28 cellular contexts compared by ENCODE assay signal in the genomic region with DNA sequence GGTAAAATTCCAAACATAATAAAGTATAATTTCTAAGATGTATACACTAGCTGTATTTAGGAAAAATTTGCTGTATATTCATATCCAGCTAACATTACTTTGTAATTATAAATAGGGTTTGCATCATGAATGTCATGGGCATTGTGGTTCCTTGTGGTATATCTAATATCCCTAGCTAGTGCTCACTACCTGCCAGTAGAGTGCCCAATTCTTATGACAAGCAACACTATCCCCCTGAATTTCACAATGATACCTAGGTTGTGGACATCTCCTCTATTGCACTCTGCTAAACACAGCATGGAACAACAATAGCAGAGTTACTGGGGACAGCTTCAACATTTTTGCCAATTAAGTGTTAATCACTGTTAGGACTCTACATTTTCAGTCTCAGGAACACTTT.
"Had no signal": no experiment of that assay in that cellular context is flagged by ENCODE, and none has a peak within 500 bp of the region (broad histone marks: within the 10 kb centered on the region; RNA-seq: fewer than 3 reads in every experiment).

No MANE protein-coding gene starts in this region.

- H3K27me3 Mint-ChIP-seq: activated CD4-positive, alpha-beta memory T cell treated with anti-CD3 and anti-CD28 coated beads, Interleukin-2, amount 10 ng/mL, durations not matched to agents 7 days and 5 days; activated CD8-positive, alpha-beta memory T cell treated with anti-CD3 and anti-CD28 coated beads, Interleukin-2, amount 10 ng/mL, durations not matched to agents 7 days and 5 days; activated naive CD4-positive, alpha-beta T cell treated with anti-CD3 and anti-CD28 coated beads, Interleukin-2, amount 10 ng/mL, durations not matched to agents 7 days and 5 days; activated naive CD8-positive, alpha-beta T cell; activated naive CD8-positive, alpha-beta T cell treated with anti-CD3 and anti-CD28 coated beads, Interleukin-2, amount 50 U/mL, for 24 hours; brain had no signal

- DNase-seq: activated CD4-positive, alpha-beta memory T cell treated with anti-CD3 and anti-CD28 coated beads, Interleukin-2, amount 10 ng/mL, durations not matched to agents 7 days and 5 days; activated CD4-positive, alpha-beta T cell treated with anti-CD3 and anti-CD28 coated beads for 4 hours; activated CD8-positive, alpha-beta memory T cell treated with anti-CD3 and anti-CD28 coated beads for 24 hours; activated CD8-positive, alpha-beta memory T cell treated with anti-CD3 and anti-CD28 coated beads, Interleukin-2, amount 10 ng/mL, durations not matched to agents 7 days and 5 days; activated CD8-positive, alpha-beta memory T cell treated with anti-CD3 and anti-CD28 coated beads, Interleukin-2, amount 50 U/mL, for 48 hours; activated effector memory CD4-positive, alpha-beta T cell treated with Interleukin-2 at 50 U/mL for 16 hours; activated naive CD4-positive, alpha-beta T cell treated with anti-CD3 and anti-CD28 coated beads, Interleukin-2, amount 10 ng/mL, durations not matched to agents 7 days and 5 days; activated naive CD8-positive, alpha-beta T cell treated with anti-CD3 and anti-CD28 coated beads, Interleukin-2, amount 50 U/mL, for 24 hours; activated T-cell treated with anti-CD3 and anti-CD28 coated beads, Interleukin-2, amount 50 U/mL, for 48 hours; anterior cingulate cortex; caudate nucleus; cerebellar nuclear complex; NCI-H1105; NCI-H1417 treated with DMSO at 0.1 percent for 48 hours; NCI-H187 treated with DMSO at 0.1 percent for 48 hours; NCI-H2081 treated with DMSO at 0.1 percent for 48 hours; NCI-H226; NCI-H524 treated with DMSO at 0.1 percent for 48 hours; SHP77 treated with DMSO at 0.1 percent for 48 hours; SK-N-SH had no signal

- ATAC-seq: activated CD4-positive, CD25-positive, alpha-beta regulatory T cell treated with anti-CD3 and anti-CD28 coated beads, Interleukin-2, amount 50 U/mL, for 24 hours; activated CD8-positive, alpha-beta memory T cell treated with anti-CD3 and anti-CD28 coated beads, Interleukin-2, amount 10 ng/mL, durations not matched to agents 7 days and 5 days; activated naive CD8-positive, alpha-beta T cell treated with anti-CD3 and anti-CD28 coated beads, Interleukin-2, amount 50 U/mL, for 24 hours; Panc1; WTC11 had no signal

- H3K36me3 Mint-ChIP-seq: activated CD8-positive, alpha-beta memory T cell treated with anti-CD3 and anti-CD28 coated beads, Interleukin-2, amount 10 ng/mL, durations not matched to agents 7 days and 5 days; activated naive CD4-positive, alpha-beta T cell treated with anti-CD3 and anti-CD28 coated beads, Interleukin-2, amount 10 ng/mL, durations not matched to agents 7 days and 5 days; activated naive CD8-positive, alpha-beta T cell; brain; WTC11 had no signal

- FAIRE-seq: bronchial epithelial cell had no signal

- H3K4me1 Mint-ChIP-seq: activated CD4-positive, alpha-beta memory T cell treated with anti-CD3 and anti-CD28 coated beads, Interleukin-2, amount 10 ng/mL, durations not matched to agents 7 days and 5 days; activated CD8-positive, alpha-beta memory T cell treated with anti-CD3 and anti-CD28 coated beads, Interleukin-2, amount 10 ng/mL, durations not matched to agents 7 days and 5 days; activated naive CD4-positive, alpha-beta T cell treated with anti-CD3 and anti-CD28 coated beads, Interleukin-2, amount 10 ng/mL, durations not matched to agents 7 days and 5 days; activated naive CD8-positive, alpha-beta T cell treated with anti-CD3 and anti-CD28 coated beads, Interleukin-2, amount 50 U/mL, for 24 hours; brain had no signal

- H3K27ac Mint-ChIP-seq: activated CD4-positive, alpha-beta memory T cell treated with anti-CD3 and anti-CD28 coated beads, Interleukin-2, amount 10 ng/mL, durations not matched to agents 7 days and 5 days; activated CD8-positive, alpha-beta memory T cell treated with anti-CD3 and anti-CD28 coated beads, Interleukin-2, amount 10 ng/mL, durations not matched to agents 7 days and 5 days; activated naive CD4-positive, alpha-beta T cell treated with anti-CD3 and anti-CD28 coated beads, Interleukin-2, amount 10 ng/mL, durations not matched to agents 7 days and 5 days; activated naive CD8-positive, alpha-beta T cell; activated naive CD8-positive, alpha-beta T cell treated with anti-CD3 and anti-CD28 coated beads, Interleukin-2, amount 50 U/mL, for 24 hours; brain; T-helper 1 cell treated with Interleukin-12 subunit alpha and Interleukin-12 subunit beta and Interleukin-4 antibody, amounts not matched to agents 30 μg/mL and 1 μg/mL, for 36 hours; T-helper 2 cell treated with Interferon-gamma antibody and Interleukin-4, amounts not matched to agents 5 μg/mL and 100 μg/mL, for 36 hours; WTC11 had no signal

- H3K4me3 Mint-ChIP-seq: activated CD4-positive, alpha-beta memory T cell treated with anti-CD3 and anti-CD28 coated beads, Interleukin-2, amount 10 ng/mL, durations not matched to agents 7 days and 5 days; activated CD8-positive, alpha-beta memory T cell treated with anti-CD3 and anti-CD28 coated beads, Interleukin-2, amount 10 ng/mL, durations not matched to agents 7 days and 5 days; activated naive CD4-positive, alpha-beta T cell treated with anti-CD3 and anti-CD28 coated beads, Interleukin-2, amount 10 ng/mL, durations not matched to agents 7 days and 5 days; activated naive CD8-positive, alpha-beta T cell; activated naive CD8-positive, alpha-beta T cell treated with anti-CD3 and anti-CD28 coated beads, Interleukin-2, amount 50 U/mL, for 24 hours; brain; T-helper 1 cell treated with Interleukin-12 subunit alpha and Interleukin-12 subunit beta and Interleukin-4 antibody, amounts not matched to agents 30 μg/mL and 1 μg/mL, for 36 hours; T-helper 2 cell treated with Interferon-gamma antibody and Interleukin-4, amounts not matched to agents 5 μg/mL and 100 μg/mL, for 36 hours; WTC11 had no signal
